33 cellular contexts compared by ENCODE assay signal in genomic region chr16:85337910-85338637, GRCh38.
"Had no signal": no experiment of that assay in that cellular context is flagged by ENCODE, and none has a peak within 500 bp of the region (broad histone marks: within the 10 kb centered on the region; RNA-seq: fewer than 3 reads in every experiment).

No MANE protein-coding gene starts in this region.

- H3K36me3 Mint-ChIP-seq: activated CD4-positive, alpha-beta memory T cell treated with anti-CD3 and anti-CD28 coated beads for 36 hours; activated CD8-positive, alpha-beta memory T cell treated with anti-CD3 and anti-CD28 coated beads, Interleukin-2, amount 10 ng/mL, durations not matched to agents 7 days and 5 days; activated naive CD8-positive, alpha-beta T cell had no signal

- H3K27me3 Mint-ChIP-seq: activated CD4-positive, alpha-beta T cell treated with anti-CD3 and anti-CD28 coated beads, Interleukin-2, amount 10 ng/mL, durations not matched to agents 24 days and 14 days; activated naive CD8-positive, alpha-beta T cell had no signal

- H3K9me3 Mint-ChIP-seq: activated CD4-positive, alpha-beta memory T cell treated with anti-CD3 and anti-CD28 coated beads for 36 hours; activated CD4-positive, alpha-beta T cell treated with anti-CD3 and anti-CD28 coated beads, Interleukin-2, amount 10 ng/mL, durations not matched to agents 24 days and 14 days; activated naive CD8-positive, alpha-beta T cell treated with anti-CD3 and anti-CD28 coated beads, Interleukin-2, amount 50 U/mL, for 24 hours; activated T-cell treated with anti-CD3 and anti-CD28 coated beads, Interleukin-2, amount 50 U/mL, for 24 hours; activated T-helper 17 cell treated with anti-CD3 and anti-CD28 coated beads, Interleukin-2, amount 50 U/mL, for 72 hours; central memory CD8-positive, alpha-beta T cell; dendritic cell treated with granulocyte-macrophage colony-stimulating factor and Interleukin-4, amounts not matched to agents 40 ng/mL and 50 ng/mL, for 4 days; endodermal cell had no signal

- H3K27me3 ChIP-seq: adrenal gland, body of pancreas, breast epithelium, cardiac muscle cell, dorsolateral prefrontal cortex, gastrocnemius medialis had no signal

- H3K4me1 ChIP-seq: breast epithelium, gastrocnemius medialis had no signal

- H3K27ac Mint-ChIP-seq: activated CD4-positive, alpha-beta memory T cell treated with anti-CD3 and anti-CD28 coated beads for 36 hours; activated CD4-positive, alpha-beta T cell treated with anti-CD3 and anti-CD28 coated beads for 36 hours; activated CD4-positive, alpha-beta T cell treated with anti-CD3 and anti-CD28 coated beads, Interleukin-2, amount 10 ng/mL, durations not matched to agents 24 days and 14 days; activated CD8-positive, alpha-beta memory T cell treated with anti-CD3 and anti-CD28 coated beads, Interleukin-2, amount 10 ng/mL, durations not matched to agents 7 days and 5 days; activated CD8-positive, alpha-beta T cell treated with anti-CD3 and anti-CD28 coated beads, Interleukin-2, amount 10 ng/mL, durations not matched to agents 7 days and 5 days; activated naive CD8-positive, alpha-beta T cell; activated naive CD8-positive, alpha-beta T cell treated with anti-CD3 and anti-CD28 coated beads, Interleukin-2, amount 50 U/mL, for 24 hours; activated T-cell treated with anti-CD3 and anti-CD28 coated beads, Interleukin-2, amount 50 U/mL, for 24 hours; activated T-helper 17 cell treated with anti-CD3 and anti-CD28 coated beads, Interleukin-2, amount 50 U/mL, for 72 hours; dendritic cell treated with granulocyte-macrophage colony-stimulating factor and Interleukin-4, amounts not matched to agents 40 ng/mL and 50 ng/mL, for 4 days; endodermal cell had no signal

- H3K4me3 ChIP-seq: adrenal gland, body of pancreas, breast epithelium, cardiac muscle cell, coronary artery, dorsolateral prefrontal cortex, gastrocnemius medialis had no signal

- H3K9me3 ChIP-seq: adrenal gland, body of pancreas, breast epithelium, gastrocnemius medialis had no signal

- H3K27ac ChIP-seq: body of pancreas, breast epithelium, cardiac muscle cell, coronary artery, dorsolateral prefrontal cortex, foreskin keratinocyte, gastrocnemius medialis had no signal

- H3K4me3 Mint-ChIP-seq: activated CD4-positive, alpha-beta memory T cell treated with anti-CD3 and anti-CD28 coated beads for 36 hours; activated CD4-positive, alpha-beta T cell treated with anti-CD3 and anti-CD28 coated beads for 36 hours; activated CD4-positive, alpha-beta T cell treated with anti-CD3 and anti-CD28 coated beads, Interleukin-2, amount 10 ng/mL, durations not matched to agents 24 days and 14 days; activated CD8-positive, alpha-beta memory T cell treated with anti-CD3 and anti-CD28 coated beads, Interleukin-2, amount 10 ng/mL, durations not matched to agents 7 days and 5 days; activated CD8-positive, alpha-beta T cell treated with anti-CD3 and anti-CD28 coated beads, Interleukin-2, amount 10 ng/mL, durations not matched to agents 7 days and 5 days; activated naive CD8-positive, alpha-beta T cell; activated naive CD8-positive, alpha-beta T cell treated with anti-CD3 and anti-CD28 coated beads, Interleukin-2, amount 50 U/mL, for 24 hours; activated T-cell treated with anti-CD3 and anti-CD28 coated beads, Interleukin-2, amount 50 U/mL, for 24 hours; activated T-helper 17 cell treated with anti-CD3 and anti-CD28 coated beads, Interleukin-2, amount 50 U/mL, for 72 hours; central memory CD8-positive, alpha-beta T cell; dendritic cell treated with granulocyte-macrophage colony-stimulating factor and Interleukin-4, amounts not matched to agents 40 ng/mL and 50 ng/mL, for 4 days; endodermal cell had no signal

- H3K36me3 ChIP-seq: adrenal gland, breast epithelium, cardiac muscle cell, gastrocnemius medialis had no signal

- ATAC-seq: activated CD4-positive, alpha-beta T cell treated with anti-CD3 and anti-CD28 coated beads for 36 hours; activated CD8-positive, alpha-beta memory T cell treated with anti-CD3 and anti-CD28 coated beads, Interleukin-2, amount 10 ng/mL, durations not matched to agents 7 days and 5 days; activated CD8-positive, alpha-beta T cell treated with anti-CD3 and anti-CD28 coated beads, Interleukin-2, amount 10 ng/mL, durations not matched to agents 7 days and 5 days; activated naive CD8-positive, alpha-beta T cell treated with anti-CD3 and anti-CD28 coated beads, Interleukin-2, amount 50 U/mL, for 24 hours; activated T-helper 17 cell treated with anti-CD3 and anti-CD28 coated beads, Interleukin-2, amount 50 U/mL, for 72 hours; body of pancreas; esophagus mucosa; foreskin keratinocyte; gastrocnemius medialis had no signal

- DNase-seq: activated CD4-positive, alpha-beta memory T cell treated with anti-CD3 and anti-CD28 coated beads for 36 hours; activated CD4-positive, alpha-beta T cell treated with anti-CD3 and anti-CD28 coated beads for 36 hours; activated CD4-positive, alpha-beta T cell treated with anti-CD3 and anti-CD28 coated beads, Interleukin-2, amount 10 ng/mL, durations not matched to agents 24 days and 14 days; activated CD4-positive, CD25-positive, alpha-beta regulatory T cell; activated CD4-positive, CD25-positive, alpha-beta regulatory T cell treated with anti-CD3 and anti-CD28 coated beads, Interleukin-2, amount 50 U/mL, for 72 hours; activated CD8-positive, alpha-beta memory T cell treated with anti-CD3 and anti-CD28 coated beads, Interleukin-2, amount 10 ng/mL, durations not matched to agents 7 days and 5 days; activated CD8-positive, alpha-beta memory T cell treated with anti-CD3 and anti-CD28 coated beads, Interleukin-2, amount 50 U/mL, for 4 hours; activated CD8-positive, alpha-beta T cell treated with anti-CD3 and anti-CD28 coated beads, Interleukin-2, amount 10 ng/mL, durations not matched to agents 7 days and 5 days; activated effector memory CD4-positive, alpha-beta T cell treated with Interleukin-2 at 50 U/mL for 16 hours; activated gamma-delta T cell treated with Interleukin-2 at 50 U/mL for 16 hours; activated naive CD4-positive, alpha-beta T cell treated with anti-CD3 and anti-CD28 coated beads, Interleukin-2, amount 50 U/mL, for 16 hours; activated naive CD4-positive, alpha-beta T cell treated with Interleukin-2 at 50 U/mL for 16 hours; activated naive CD8-positive, alpha-beta T cell treated with anti-CD3 and anti-CD28 coated beads, Interleukin-2, amount 50 U/mL, for 24 hours; activated T-cell treated with anti-CD3 and anti-CD28 coated beads, Interleukin-2, amount 50 U/mL, for 24 hours; adrenal gland; amygdala; aorta; body of pancreas; dorsolateral prefrontal cortex; effector memory CD4-positive, alpha-beta T cell; endodermal cell; foreskin keratinocyte; gastrocnemius medialis; head of caudate nucleus; T-helper 2 cell had no signal
